8 cellular contexts compared by ENCODE assay signal in the genomic region with DNA sequence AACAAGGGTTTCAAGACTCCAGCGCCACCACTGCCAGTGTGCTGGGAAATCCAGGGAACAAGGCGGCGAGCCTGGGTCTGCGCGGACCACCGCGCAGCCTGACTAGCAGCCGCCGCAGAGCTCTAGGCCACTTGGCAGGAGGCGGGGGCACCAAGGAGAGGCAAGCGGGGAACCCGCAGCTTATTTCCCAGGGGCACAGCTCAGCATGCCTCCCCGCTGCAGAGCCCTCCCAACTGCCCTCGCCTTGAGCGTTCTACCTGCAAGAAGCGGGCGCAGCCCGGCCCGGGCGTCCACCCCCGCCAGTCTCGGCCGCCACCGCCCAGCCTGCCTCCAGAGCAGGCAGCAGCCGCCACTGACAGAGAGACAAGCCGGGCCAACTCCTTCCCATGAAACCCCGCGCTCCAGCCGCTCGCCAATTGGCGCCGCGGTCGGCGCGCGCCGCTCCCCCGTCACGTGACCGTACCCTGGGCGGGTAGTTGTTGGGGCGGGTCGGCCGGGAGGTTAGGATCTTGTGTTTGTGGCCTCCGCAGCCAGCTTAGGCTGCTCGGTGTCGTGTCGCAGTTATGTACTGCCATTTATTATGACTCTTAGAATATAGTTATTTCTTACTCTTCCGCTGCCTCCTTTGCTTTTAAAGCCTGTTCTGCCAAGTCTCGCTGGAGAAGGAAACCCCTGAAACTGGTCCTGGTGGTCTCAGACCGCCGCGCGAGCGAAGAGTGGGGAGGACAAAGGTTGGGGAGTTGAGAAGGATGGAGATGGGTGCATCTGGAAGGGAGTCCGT. TPM values are rescaled to one million over a fixed set of nuclear protein-coding genes. Genes with fewer than 3 reads are reported as not detected.
DNase-seq lines count a peak whose midpoint lies in the region; TF ChIP-seq lines count a peak whose summit lies in the region.

Gene LNPK (minus strand): TSS at position 365 of the 781 bp plus-strand sequence. CDS start 6,683 bp downstream, outside the sequence.

- H3K4me3 Mint-ChIP-seq in H9 (peak within 1 kb of the TSS; percentile 72 to 87), neural crest cell (peak within 1 kb of the TSS; percentile 93)

- H3K36me3 ChIP-seq in MG63 (no peaks in the 10 kb centered on the region), stomach smooth muscle (ENCODE audit: control insufficient read depth in 2 of 2, insufficient read depth in 2 of 2, low read length in 2 of 2) (no peaks in the 10 kb centered on the region)

- H3K56ac ChIP-seq in H9 (ENCODE audit: insufficient read length, low read depth, low read length) = no peak within 1 kb of the TSS

- H3K36me3 Mint-ChIP-seq in H9 (ENCODE audit: insufficient read depth in 1 of 3, low read depth in 3 of 3) = no peaks in the 10 kb centered on the region
- no peaks in the 10 kb centered on the region for H3K36me3 Mint-ChIP-seq in neural crest cell (ENCODE audit: low read depth)

- H3K27ac Mint-ChIP-seq in H9 (peak within 1 kb of the TSS in 1 of 3 experiments; percentile 8; a peak in 1 of 7 replicates), neural crest cell (ENCODE audit: unreplicated experiment) (peak within 1 kb of the TSS; percentile 90)

- H3K27me3 Mint-ChIP-seq in H9 (ENCODE audit: low read depth) (peaks cover 37% of the 10 kb centered on the region), neural crest cell (ENCODE audit: low read depth) (no peaks in the 10 kb centered on the region)

- no CpG with 5 or more reads among the region's 57 CpGs for WGBS in H9 (ENCODE audit: extremely low coverage, insufficient read length, low lambda C conversion rate)

- no peak within 1 kb of the TSS for H3K27ac ChIP-seq in H9 (ENCODE audit: insufficient read length, low read depth, low read length)
- peak within 1 kb of the TSS; percentile 61 for H3K27ac ChIP-seq in stomach smooth muscle (ENCODE audit: low read length)

- H4K91ac ChIP-seq in H9 (ENCODE audit: insufficient read length, low read depth, low read length) = no peak within 1 kb of the TSS

- H2BK15ac ChIP-seq in H9 (ENCODE audit: low read depth, low read length) = no peak within 1 kb of the TSS

- H3K14ac ChIP-seq in H9 (ENCODE audit: insufficient read depth, low read length) = no peak within 1 kb of the TSS; the same call in 1 of the 2 replicates

- H3K23ac ChIP-seq in H9 (ENCODE audit: insufficient read length, low read depth, low read length) = no peak within 1 kb of the TSS

- no peak within 1 kb of the TSS for H2BK20ac ChIP-seq in H9 (ENCODE audit: low read depth, low read length, poor library complexity, severe bottlenecking)

- H3K9me3 ChIP-seq in H9 (ENCODE audit: control insufficient read depth, low read depth, low read length) (no peaks in the 10 kb centered on the region), MG63 (no peaks in the 10 kb centered on the region), stomach smooth muscle (ENCODE audit: control insufficient read depth in 2 of 2, low read length in 2 of 2) (no peaks in the 10 kb centered on the region)

- H3K18ac ChIP-seq in H9 (ENCODE audit: insufficient read length, low read depth, low read length) = no peak within 1 kb of the TSS

- H3K27me3 ChIP-seq in H9 (ENCODE audit: insufficient read depth, low read length) = no peaks in the 10 kb centered on the region; the same call in 1 of the 2 replicates
- H3K27me3 ChIP-seq in MG63 = no peaks in the 10 kb centered on the region
- H3K27me3 ChIP-seq in stomach smooth muscle (ENCODE audit: control insufficient read depth in 1 of 2, insufficient read depth in 2 of 2, low read length in 2 of 2) = no peaks in the 10 kb centered on the region

- H2BK120ac ChIP-seq in H9 (ENCODE audit: low read depth, low read length, poor library complexity, severe bottlenecking) = no peak within 1 kb of the TSS

- H3K79me2 ChIP-seq in H9 (ENCODE audit: insufficient read depth, low read length) = no peaks in the 10 kb centered on the region

- peak within 1 kb of the TSS; percentile 60 for H2AFZ ChIP-seq in H9 (ENCODE audit: low read length)

- H2AK5ac ChIP-seq in H9 (ENCODE audit: insufficient read length, low read length) = no peak within 1 kb of the TSS

- H3K79me1 ChIP-seq in H9 (ENCODE audit: insufficient read depth, low read depth, low read length, poor library complexity, severe bottlenecking) = no peaks in the 10 kb centered on the region

- no peaks in the 10 kb centered on the region for H3K9me3 Mint-ChIP-seq in H9
- H3K9me3 Mint-ChIP-seq in neural crest cell = no peaks in the 10 kb centered on the region

- H2BK5ac ChIP-seq in H9 (ENCODE audit: insufficient read length, low read length) = no peak within 1 kb of the TSS

- no peak within 1 kb of the TSS for H4K8ac ChIP-seq in H9 (replicated peaks; ENCODE audit: insufficient read length, low read depth, low read length)

- no peak within 1 kb of the TSS for H3T11ph ChIP-seq in H9 (ENCODE audit: low read length)

- H3K4me1 Mint-ChIP-seq in H9 = peaks cover 13 to 15% of the 10 kb centered on the region in 2 experiments
- H3K4me1 Mint-ChIP-seq in neural crest cell = peaks cover 43% of the 10 kb centered on the region

- no peak within 1 kb of the TSS for H2BK12ac ChIP-seq in H9 (ENCODE audit: insufficient read length, low read depth, low read length)

- TF ChIP-seq CTCF in H9 (conservative IDR thresholded peaks at IDR 0.05) = no peak; the same call in 2 of the 3 replicates
- TF ChIP-seq CTCF in neural crest cell (conservative IDR thresholded peaks at IDR 0.05) = no peak

- H3K4me2 ChIP-seq in H9 (ENCODE audit: insufficient read depth, insufficient read length, low read length) = peak within 1 kb of the TSS; percentile 94

- DNase-seq in ELR (ENCODE audit: low read depth) = peak; percentile 89
- peak; percentile 94 for DNase-seq in H9
- peak; percentile 93 for DNase-seq in MG63
- peak; percentile 38 for DNase-seq in SHP77 treated with DMSO at 0.1 percent for 48 hours (lab: John Stamatoyannopoulos, UW)
- peak; percentile 97 for DNase-seq in activated effector memory CD4-positive, alpha-beta T cell treated with anti-CD3 and anti-CD28 coated beads, Interleukin-2, amount 50 U/mL, for 16 hours
- peak; percentile 73 for DNase-seq in fibroblast of the conjunctiva (ENCODE audit: low read depth)
- DNase-seq in neural crest cell (ENCODE audit: low read depth, low spot score) = peak; percentile 91

- H3K4me1 ChIP-seq in H9 (ENCODE audit: insufficient read depth, low read length) = no peaks in the 10 kb centered on the region
- H3K4me1 ChIP-seq in stomach smooth muscle (ENCODE audit: control insufficient read depth, insufficient read depth, low read length) = peaks cover 2% of the 10 kb centered on the region

- H3K4me3 ChIP-seq in MG63 = peak within 1 kb of the TSS; percentile 85
- peak within 1 kb of the TSS; percentile 89 to 93 for H3K4me3 ChIP-seq in stomach smooth muscle (ENCODE audit: low read length in 2 of 2)

- H4K20me1 ChIP-seq in H9 (ENCODE audit: control insufficient read depth, insufficient read depth, insufficient read length) = no peaks in the 10 kb centered on the region

- no peak within 1 kb of the TSS for H3K4ac ChIP-seq in H9 (ENCODE audit: low read depth, low read length)

- H3K23me2 ChIP-seq in H9 (ENCODE audit: insufficient read length, low read depth, low read length, poor library complexity, severe bottlenecking) = peaks cover 12% of the 10 kb centered on the region

- H4K5ac ChIP-seq in H9 (ENCODE audit: insufficient read length, low read depth, low read length) = no peak within 1 kb of the TSS

- H3K9ac ChIP-seq in H9 (ENCODE audit: extremely low read depth, insufficient read length, low read length) (peak within 1 kb of the TSS; percentile 57), stomach smooth muscle (ENCODE audit: low read length in 2 of 2) (peak within 1 kb of the TSS; percentile 75 to 92)

RNA-seq across cellular contexts. Expression of gene LNPK, which starts in this region (rescaled TPM):
- 8.5 and 9.7 TPM in 2 replicates for total RNA-seq in H9 (2021)
- total RNA-seq in MG63 (2014; rRNA removed; shearing (Covaris generic); ENCODE audit: low replicate concordance) = 38.4 and 71.7 TPM in 2 replicates
- total RNA-seq in neural crest cell = 34.2 and 36.4 TPM in 2 replicates

Comparison
In these comparisons a context has a peak if more than half of its experiments do, and no peak if none do; other contexts are left out.
1. DNase-seq: peak in every context shown above with its lines; median percentile 97 in activated effector memory CD4-positive, alpha-beta T cell treated with anti-CD3 and anti-CD28 coated beads, Interleukin-2, amount 50 U/mL, for 16 hours; 94 in H9; 93 in MG63; 91 in neural crest cell; 89 in ELR; 73 in fibroblast of the conjunctiva; 38 in SHP77 treated with DMSO at 0.1 percent for 48 hours.